In the genomic region with DNA sequence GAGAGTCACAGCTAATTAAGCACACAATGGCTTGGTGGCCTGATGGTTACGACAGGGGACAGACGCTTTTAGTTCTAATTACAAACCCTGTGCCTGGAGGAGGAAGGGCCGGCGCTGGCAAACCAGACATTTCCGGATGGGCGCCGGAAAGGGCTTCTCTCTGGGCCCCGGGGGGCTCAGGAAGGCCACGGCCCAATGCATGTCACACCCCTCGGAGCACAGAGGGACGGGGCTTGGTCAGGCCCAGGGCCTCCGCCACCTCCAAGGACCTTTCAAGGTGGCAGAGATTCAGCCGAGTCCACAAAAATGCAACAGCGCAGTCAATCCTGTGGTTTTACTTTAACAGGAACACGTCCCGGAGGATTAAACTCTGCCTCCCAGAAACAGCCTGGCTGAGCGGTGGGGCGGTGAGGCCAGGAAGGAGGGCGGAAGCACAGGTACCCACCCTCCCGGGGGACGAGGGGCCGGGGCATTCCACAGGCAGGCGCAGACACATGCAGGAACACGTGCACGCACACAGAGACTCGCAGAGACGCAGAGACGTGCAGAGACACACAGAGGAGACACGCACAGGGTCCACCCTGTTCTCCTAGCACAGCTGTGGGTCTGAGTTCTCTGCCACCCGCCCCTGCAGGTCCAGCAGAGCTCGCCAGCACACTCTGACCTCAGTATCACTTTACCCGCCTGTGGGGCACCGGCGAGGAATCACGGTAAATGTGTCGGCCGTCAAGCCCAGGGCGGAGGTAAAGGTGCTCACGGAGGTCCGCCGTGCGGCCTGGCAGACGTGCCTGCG, we compare ENCODE assay signal across 24 cellular contexts. TPM values are rescaled to one million over a fixed set of nuclear protein-coding genes. Genes with fewer than 3 reads are reported as not detected.
A peak's percentile ranks its signal among the peaks of the same experiment; 100 is the strongest.
DNase-seq lines count a peak whose midpoint lies in the region; ATAC-seq and TF ChIP-seq lines count a peak whose summit lies in the region.
"Had no signal": no experiment of that assay in that cellular context is flagged by ENCODE, and none has a peak within 500 bp of the region (broad histone marks: within the 10 kb centered on the region; RNA-seq: fewer than 3 reads in every experiment).

No MANE protein-coding gene starts in this region.

- H3K23ac ChIP-seq in H9 (ENCODE audit: insufficient read length, low read depth, low read length) = no peak overlapping the region

- H3K9ac ChIP-seq in H9 (ENCODE audit: extremely low read depth, insufficient read length, low read length) (no peak overlapping the region), subcutaneous abdominal adipose tissue (ENCODE audit: low read length in 5 of 5) (no peak overlapping the region)
- H3K9ac ChIP-seq: KMS-11 had no signal

- intact Hi-C loops in CD4-positive, alpha-beta T cell (cut with DNase I, micrococcal nuclease) = no loop called here

- H3K23me2 ChIP-seq in H9 (ENCODE audit: insufficient read length, low read depth, low read length, poor library complexity, severe bottlenecking) = no peaks in the 10 kb centered on the region

- no peak overlapping the region for H2AK5ac ChIP-seq in H9 (ENCODE audit: insufficient read length, low read length)

- no peak overlapping the region for H2BK120ac ChIP-seq in H9 (ENCODE audit: low read depth, low read length, poor library complexity, severe bottlenecking)

- H4K8ac ChIP-seq in H9 (replicated peaks; ENCODE audit: insufficient read length, low read depth, low read length) = no peak overlapping the region

- H3K56ac ChIP-seq in H9 (ENCODE audit: insufficient read length, low read depth, low read length) = no peak overlapping the region

- H4K91ac ChIP-seq in H9 (ENCODE audit: insufficient read length, low read depth, low read length) = no peak overlapping the region

- H3K79me2 ChIP-seq in H9 (ENCODE audit: insufficient read depth, low read length) = no peaks in the 10 kb centered on the region

- H3T11ph ChIP-seq in H9 (ENCODE audit: low read length) = no peak overlapping the region

- H2BK15ac ChIP-seq in H9 (ENCODE audit: low read depth, low read length) = no peak overlapping the region

- no peak overlapping the region for H2AFZ ChIP-seq in H9 (ENCODE audit: low read length)
- H2AFZ ChIP-seq: GM23338 had no signal

- peaks cover 9% of the 10 kb centered on the region; the same call in 1 of the 2 replicates for H3K27me3 ChIP-seq in H9 (ENCODE audit: insufficient read depth, low read length)
- H3K27me3 ChIP-seq in subcutaneous abdominal adipose tissue (ENCODE audit: control insufficient read depth in 5 of 5, insufficient read depth in 4 of 5, low read length in 5 of 5) = peaks cover 36 to 71% (median 57%) of the 10 kb centered on the region in 5 donors
- H3K27me3 ChIP-seq in CD4-positive, alpha-beta T cell (ENCODE audit: control insufficient read depth, insufficient read depth, low read length) = peaks cover 14% of the 10 kb centered on the region
- H3K27me3 ChIP-seq: right atrium auricular region, thyroid gland had no signal

- H4K5ac ChIP-seq in H9 (ENCODE audit: insufficient read length, low read depth, low read length) = no peak overlapping the region

- no peaks in the 10 kb centered on the region for H3K36me3 ChIP-seq in subcutaneous abdominal adipose tissue (ENCODE audit: control insufficient read depth in 5 of 5, insufficient read depth in 5 of 5, low read length in 5 of 5)
- H3K36me3 ChIP-seq: ascending aorta, right atrium auricular region, thyroid gland had no signal

- H3K18ac ChIP-seq in H9 (ENCODE audit: insufficient read length, low read depth, low read length) = no peak overlapping the region

- H4K20me1 ChIP-seq in H9 (ENCODE audit: control insufficient read depth, insufficient read depth, insufficient read length) = no peaks in the 10 kb centered on the region

- H2BK5ac ChIP-seq in H9 (ENCODE audit: insufficient read length, low read length) = no peak overlapping the region

- H3K27ac Mint-ChIP-seq in H9 (no peak overlapping the region), T-helper 17 cell (no peak overlapping the region)
- H3K27ac Mint-ChIP-seq in CD4-positive, alpha-beta T cell = no peak overlapping the region
- H3K27ac Mint-ChIP-seq: activated naive CD4-positive, alpha-beta T cell treated with anti-CD3 and anti-CD28 coated beads, Interleukin-2, amount 50 U/mL, for 72 hours; activated T-helper 1 cell treated with anti-CD3 and anti-CD28 coated beads, Interleukin-12 subunit alpha, Interleukin-12 subunit beta, Interleukin-2, Interleukin-4 antibody, amounts not matched to agents 30 ng/mL and 10 ng/mL and 1 ng/mL, durations not matched to agents 14 hours and 24 hours and 36 hours; GM23338; naive thymus-derived CD4-positive, alpha-beta T cell; WTC11 had no signal

- H3K4me2 ChIP-seq in H9 (ENCODE audit: insufficient read depth, insufficient read length, low read length) = no peak overlapping the region
- H3K4me2 ChIP-seq: GM23338, KMS-11 had no signal

- H3K4ac ChIP-seq in H9 (ENCODE audit: low read depth, low read length) = no peak overlapping the region

- no peak for ATAC-seq in T-helper 17 cell
- ATAC-seq in CD4-positive, alpha-beta T cell (ENCODE audit: poor library complexity) = no peak
- ATAC-seq: activated naive CD4-positive, alpha-beta T cell treated with anti-CD3 and anti-CD28 coated beads, Interleukin-2, amount 50 U/mL, for 72 hours; left colon; SK-N-SH treated with all-trans-retinoic acid at 6 μM for 48 hours had no signal

- no peaks in the 10 kb centered on the region for H3K36me3 Mint-ChIP-seq in H9 (ENCODE audit: insufficient read depth in 1 of 3, low read depth in 3 of 3)
- no peaks in the 10 kb centered on the region for H3K36me3 Mint-ChIP-seq in T-helper 17 cell (ENCODE audit: low read depth)
- no peaks in the 10 kb centered on the region for H3K36me3 Mint-ChIP-seq in CD4-positive, alpha-beta T cell (ENCODE audit: low read depth)
- H3K36me3 Mint-ChIP-seq: activated naive CD4-positive, alpha-beta T cell treated with anti-CD3 and anti-CD28 coated beads, Interleukin-2, amount 50 U/mL, for 72 hours; CD8-positive, alpha-beta memory T cell; naive thymus-derived CD4-positive, alpha-beta T cell; WTC11 had no signal

- POLR2A ChIA-PET in CD4-positive, alpha-beta T cell (lab: Charles Lee) = no interaction called here

- no peaks in the 10 kb centered on the region for H3K9me3 ChIP-seq in H9 (ENCODE audit: control insufficient read depth, low read depth, low read length)
- no peaks in the 10 kb centered on the region for H3K9me3 ChIP-seq in T-helper 17 cell (ENCODE audit: control insufficient read depth, low read length, poor library complexity, severe bottlenecking)
- peaks cover 0 to 4% (median 0%) of the 10 kb centered on the region in 5 donors for H3K9me3 ChIP-seq in subcutaneous abdominal adipose tissue (ENCODE audit: control insufficient read depth in 5 of 5, low read length in 5 of 5)
- H3K9me3 ChIP-seq in CD4-positive, alpha-beta T cell (ENCODE audit: control insufficient read depth, low read length) = no peaks in the 10 kb centered on the region
- H3K9me3 ChIP-seq: ascending aorta, right atrium auricular region, thyroid gland had no signal

- TF ChIP-seq CTCF in H9 (conservative IDR thresholded peaks at IDR 0.05) = no peak
- TF ChIP-seq CTCF in CD4-positive, alpha-beta T cell (IDR thresholded peaks at IDR 0.05) = no peak

- DNase-seq in H9 (no peak), T-helper 17 cell (no peak), left kidney (ENCODE audit: low read depth, low spot score) (peak; percentile 85), OCI-M1 (lab: John Stamatoyannopoulos, UW) (no peak), LoVo (ENCODE audit: low spot score) (no peak)
- DNase-seq in CD4-positive, alpha-beta T cell = no peak
- DNase-seq: CD8-positive, alpha-beta memory T cell; central memory CD4-positive, alpha-beta T cell; GDM1; head of caudate nucleus; left colon; naive thymus-derived CD4-positive, alpha-beta T cell; NCI-H187; stimulated activated naive CD4-positive, alpha-beta T cell treated with Interleukin-2 at 50 U/mL for 16 hours; thyroid gland had no signal

- no CpG with 5 or more reads among the region's 44 CpGs for WGBS in H9 (ENCODE audit: extremely low coverage, insufficient read length, low lambda C conversion rate)

- H2BK20ac ChIP-seq in H9 (ENCODE audit: low read depth, low read length, poor library complexity, severe bottlenecking) = no peak overlapping the region

- 0 out of 2 replicates have a peak overlapping the region, but pooled peaks have one; percentile 37 for H3K14ac ChIP-seq in H9 (ENCODE audit: insufficient read depth, low read length)

- no peaks in the 10 kb centered on the region for H3K79me1 ChIP-seq in H9 (ENCODE audit: insufficient read depth, low read depth, low read length, poor library complexity, severe bottlenecking)

- H3K27ac ChIP-seq in H9 (ENCODE audit: insufficient read length, low read depth, low read length) (no peak overlapping the region), subcutaneous abdominal adipose tissue (ENCODE audit: low read depth, low read length) (no peak overlapping the region)
- H3K27ac ChIP-seq in CD4-positive, alpha-beta T cell (ENCODE audit: low read depth, low read length) = no peak overlapping the region
- H3K27ac ChIP-seq: ascending aorta, KMS-11, right atrium auricular region had no signal

- no peak overlapping the region for H2BK12ac ChIP-seq in H9 (ENCODE audit: insufficient read length, low read depth, low read length)

- CTCF ChIA-PET in CD4-positive, alpha-beta T cell (lab: Charles Lee) = no interaction called here

- H3K4me1 Mint-ChIP-seq in H9 (peaks cover under 1 to 7% of the 10 kb centered on the region in 2 experiments; a peak in 2 of 4 replicates), T-helper 17 cell (no peaks in the 10 kb centered on the region)
- no peaks in the 10 kb centered on the region for H3K4me1 Mint-ChIP-seq in CD4-positive, alpha-beta T cell (ENCODE audit: low read depth)
- H3K4me1 Mint-ChIP-seq: CD8-positive, alpha-beta memory T cell had no signal

- H3K4me3 Mint-ChIP-seq in H9 (no peak overlapping the region), T-helper 17 cell (peak overlapping the region; percentile 57)
- H3K4me3 Mint-ChIP-seq in CD4-positive, alpha-beta T cell = no peak overlapping the region
- H3K4me3 Mint-ChIP-seq: activated T-helper 1 cell treated with anti-CD3 and anti-CD28 coated beads, Interleukin-12 subunit alpha, Interleukin-12 subunit beta, Interleukin-2, Interleukin-4 antibody, amounts not matched to agents 30 ng/mL and 10 ng/mL and 1 ng/mL, durations not matched to agents 14 hours and 24 hours and 36 hours; CD8-positive, alpha-beta memory T cell; GM23338; WTC11 had no signal

- peak overlapping the region in 3 of 5 donors; percentile 12 to 42 (median 17) for H3K4me3 ChIP-seq in subcutaneous abdominal adipose tissue (ENCODE audit: low read depth in 1 of 5, low read length in 5 of 5)
- H3K4me3 ChIP-seq: GM23338, thyroid gland had no signal

- H3K27me3 Mint-ChIP-seq in H9 (ENCODE audit: low read depth) (peaks cover 57% of the 10 kb centered on the region), T-helper 17 cell (peaks cover 53% of the 10 kb centered on the region)
- peaks cover 15% of the 10 kb centered on the region for H3K27me3 Mint-ChIP-seq in CD4-positive, alpha-beta T cell

- H3K9me3 Mint-ChIP-seq in H9 = no peaks in the 10 kb centered on the region; a peak in 1 of 5 replicates
- H3K9me3 Mint-ChIP-seq in CD4-positive, alpha-beta T cell = no peaks in the 10 kb centered on the region
- H3K9me3 Mint-ChIP-seq: activated naive CD4-positive, alpha-beta T cell treated with anti-CD3 and anti-CD28 coated beads, Interleukin-2, amount 50 U/mL, for 72 hours; activated T-helper 1 cell treated with anti-CD3 and anti-CD28 coated beads, Interleukin-12 subunit alpha, Interleukin-12 subunit beta, Interleukin-2, Interleukin-4 antibody, amounts not matched to agents 30 ng/mL and 10 ng/mL and 1 ng/mL, durations not matched to agents 14 hours and 24 hours and 36 hours; CD8-positive, alpha-beta memory T cell; naive thymus-derived CD4-positive, alpha-beta T cell; WTC11 had no signal

- H3K4me1 ChIP-seq in H9 (ENCODE audit: insufficient read depth, low read length) = no peaks in the 10 kb centered on the region
- peaks cover 0 to 10% (median 6%) of the 10 kb centered on the region in 5 donors for H3K4me1 ChIP-seq in subcutaneous abdominal adipose tissue (ENCODE audit: control insufficient read depth in 5 of 5, insufficient read depth in 5 of 5, low read length in 5 of 5)
- H3K4me1 ChIP-seq: ascending aorta, right atrium auricular region had no signal

RNA-seq across cellular contexts. Expression of gene SLC9A3, which starts 23.0 kb away (rescaled TPM):
- total RNA-seq in H9 (2021) (0.75 and 0.85 TPM in 2 replicates), T-helper 17 cell (1 to 10 TPM; 1.1 to 1.6 TPM)
- 1 to 10 TPM; 2.3 to 2.5 TPM for total RNA-seq in CD4-positive, alpha-beta T cell

RNA-seq across cellular contexts. Expression of gene EXOC3, which starts 58.3 kb away (rescaled TPM):
- total RNA-seq in H9 (2021) = 36.7 and 37.6 TPM in 2 replicates
- total RNA-seq in T-helper 17 cell = 10 to 100 TPM; 71.3 to 86.3 TPM
- total RNA-seq in CD4-positive, alpha-beta T cell = 10 to 100 TPM; 82.4 to 84.1 TPM
